ENCODE assay signal across 1 cellular context in genomic region chr1:200369131-200369530, GRCh38.
TF ChIP-seq lines count a peak whose summit lies in the region.

No MANE protein-coding gene starts in this region.

TF ChIP-seq in H1, 55 proteins besides CTCF, POLR2A, EP300 and RAD21:
- TF ChIP-seq EZH2 (IDR thresholded peaks at IDR 0.05; ENCODE audit: low read depth, low read length, severe bottlenecking) (no peak), E2F6 (IDR thresholded peaks at IDR 0.05) (no peak), KDM4A (IDR thresholded peaks at IDR 0.05; ENCODE audit: low read depth, low read length, severe bottlenecking) (no peak), ATF3 (IDR thresholded peaks at IDR 0.05; ENCODE audit: insufficient read depth, low read depth, low read length) (no peak)
TF ChIP-seq in H1: peak in this region for 0.
